31 cellular contexts compared by ENCODE assay signal in genomic region chr10:28403090-28403489, GRCh38.
DNase-seq lines count a peak whose midpoint lies in the region; ATAC-seq, FAIRE-seq and TF ChIP-seq lines count a peak whose summit lies in the region.
"Had no signal": no experiment of that assay in that cellular context is flagged by ENCODE, and none has a peak within 500 bp of the region (broad histone marks: within the 10 kb centered on the region; RNA-seq: fewer than 3 reads in every experiment).

No MANE protein-coding gene starts in this region.

- POLR2A ChIA-PET in IMR-90 (lab: Charles Lee; ENCODE audit: unreplicated experiment) (no interaction called here), H1 (lab: Charles Lee; ENCODE audit: partially characterized antibody) (no interaction called here)

- H2BK120ac ChIP-seq in IMR-90 (ENCODE audit: low read depth, low read length) (no peak overlapping the region), H1 (replicated peaks; ENCODE audit: low read depth, low read length) (no peak overlapping the region)

- H2BK12ac ChIP-seq in H1 (ENCODE audit: low read depth, low read length): no peak overlapping the region

- no peaks in the 10 kb centered on the region for H3K9me3 ChIP-seq in IMR-90 (ENCODE audit: control insufficient read depth, insufficient read depth, low read length)
- no peaks in the 10 kb centered on the region for H3K9me3 ChIP-seq in H1 (ENCODE audit: insufficient read depth in 2 of 2, low read depth in 1 of 2, low read length in 1 of 2)
- H3K9me3 ChIP-seq: Peyer's patch, psoas muscle had no signal

- H2AK5ac ChIP-seq in IMR-90 (ENCODE audit: low read depth, low read length) (no peak overlapping the region), H1 (ENCODE audit: low read depth, low read length) (no peak overlapping the region)

- H3K18ac ChIP-seq in IMR-90 (ENCODE audit: low read depth, low read length) (no peak overlapping the region), H1 (ENCODE audit: extremely low read depth, low read length) (no peak overlapping the region)

- no peak for TF ChIP-seq EP300 in H1 (IDR thresholded peaks at IDR 0.05; ENCODE audit: borderline replicate concordance in 1 of 2, low read depth in 2 of 2, low read length in 2 of 2)

- intact Hi-C loops in CD14-positive monocyte (cut with micrococcal nuclease): loop anchor here in 1 of 2 donors (5.0 to 10.0 kb wide), 2 partner anchors 79 to 738 kb away; no protein-coding TSS in a partner anchor
- intact Hi-C loops in IMR-90 (cut with micrococcal nuclease): no loop called here

- DNase-seq in CD14-positive monocyte (ENCODE audit: low spot score) (no peak), IMR-90 (peak; percentile 16), H1 (ENCODE audit: low read depth in 1 of 2, low spot score in 2 of 2) (no peak), omental fat pad (ENCODE audit: low spot score) (no peak), kidney glomerular epithelial cell (lab: John Stamatoyannopoulos, UW) (no peak), midbrain (lab: John Stamatoyannopoulos, UW) (no peak), caudate nucleus (lab: John Stamatoyannopoulos, UW) (no peak)
- DNase-seq: activated CD4-positive, alpha-beta T cell treated with anti-CD3 and anti-CD28 coated beads, Interleukin-2, amount 10 ng/mL, durations not matched to agents 24 days and 14 days; activated CD8-positive, alpha-beta memory T cell treated with anti-CD3 and anti-CD28 coated beads for 24 hours; activated T-cell treated with anti-CD3 and anti-CD28 coated beads for 4 hours; aorta; CD8-positive, alpha-beta T cell; effector CD8-positive, alpha-beta T cell; EL; Kasumi-1; NCI-H1436 treated with DMSO at 0.1 percent for 48 hours; NCI-H446; NCI-H774; occipital lobe; Peyer's patch; psoas muscle; SHP77; stimulated activated CD4-positive, alpha-beta T cell treated with anti-CD3 and anti-CD28 coated beads, Interleukin-12 subunit alpha, Interleukin-12 subunit beta, amount 100 ng/mL, for 4 hours; stimulated activated CD4-positive, alpha-beta T cell treated with anti-CD3 and anti-CD28 coated beads, Interleukin-2, amount 100 ng/mL, for 48 hours had no signal

- no peak overlapping the region for H2BK20ac ChIP-seq in IMR-90 (ENCODE audit: low read depth, low read length)
- no peak overlapping the region for H2BK20ac ChIP-seq in H1 (ENCODE audit: low read length)

- peak overlapping the region in 1 of 2 donors; percentile 64 for H3K4me3 Mint-ChIP-seq in CD14-positive monocyte
- H3K4me3 Mint-ChIP-seq: activated CD4-positive, alpha-beta T cell treated with anti-CD3 and anti-CD28 coated beads, Interleukin-2, amount 10 ng/mL, durations not matched to agents 24 days and 14 days; CD8-positive, alpha-beta T cell had no signal

- H2BK15ac ChIP-seq in IMR-90 (ENCODE audit: low read depth, low read length) (no peak overlapping the region), H1 (ENCODE audit: low read length) (no peak overlapping the region)

- H4K5ac ChIP-seq in IMR-90 (ENCODE audit: low read depth, low read length) (no peak overlapping the region), H1 (ENCODE audit: insufficient read length, low read depth, low read length) (peak overlapping the region; percentile 44)

- no peak overlapping the region for H3K4me2 ChIP-seq in IMR-90 (ENCODE audit: low read depth, low read length)
- H3K4me2 ChIP-seq in H1 (ENCODE audit: insufficient read depth in 1 of 2, low read depth in 2 of 2, low read length in 2 of 2): no peak overlapping the region

- H3K4me3 ChIP-seq in IMR-90 (ENCODE audit: insufficient read depth, low read depth, low read length) (no peak overlapping the region), H1 (ENCODE audit: extremely low read depth in 1 of 4, insufficient read depth in 2 of 4, low read depth in 3 of 4, low read length in 4 of 4) (no peak overlapping the region)
- H3K4me3 ChIP-seq: Peyer's patch, psoas muscle had no signal

- no peak overlapping the region for H3K27ac ChIP-seq in IMR-90 (ENCODE audit: insufficient read depth, low read length)
- H3K27ac ChIP-seq in H1 (ENCODE audit: low read depth, low read length): no peak overlapping the region
- H3K27ac ChIP-seq in caudate nucleus (ENCODE audit: low read depth, low read length): no peak overlapping the region
- H3K27ac ChIP-seq: psoas muscle, VCaP had no signal

- no peak for FAIRE-seq in H1 (lab: Jason Lieb, UNC)
- FAIRE-seq: colon had no signal

- peak overlapping the region; percentile 96 to 100 (median 99) for H3K27ac Mint-ChIP-seq in CD14-positive monocyte
- H3K27ac Mint-ChIP-seq: activated CD4-positive, alpha-beta T cell treated with anti-CD3 and anti-CD28 coated beads, Interleukin-2, amount 10 ng/mL, durations not matched to agents 24 days and 14 days; CD8-positive, alpha-beta T cell had no signal

- H3K36me3 ChIP-seq in IMR-90 (ENCODE audit: control insufficient read depth, insufficient read depth, low read length) (no peaks in the 10 kb centered on the region), H1 (ENCODE audit: control insufficient read depth in 2 of 4, insufficient read depth in 4 of 4, low read length in 3 of 4) (no peaks in the 10 kb centered on the region)
- H3K36me3 ChIP-seq: Peyer's patch had no signal

- TF ChIP-seq POLR2A in IMR-90 (IDR thresholded peaks at IDR 0.05; ENCODE audit: low read depth, low read length): no peak
- no peak for TF ChIP-seq POLR2A in H1 (IDR thresholded peaks at IDR 0.05; ENCODE audit: control extremely low read depth in 1 of 2, low read depth in 2 of 2, low read length in 2 of 2)

- H2AK9ac ChIP-seq in IMR-90 (replicated peaks; ENCODE audit: low read depth, low read length, poor library complexity): no peak overlapping the region

- no peak overlapping the region for H2BK5ac ChIP-seq in IMR-90 (ENCODE audit: low read depth, low read length, poor library complexity, severe bottlenecking)
- H2BK5ac ChIP-seq in H1 (ENCODE audit: low read depth, low read length): no peak overlapping the region

- H3K56ac ChIP-seq in IMR-90 (ENCODE audit: extremely low read depth, insufficient read depth, low read length) (no peak overlapping the region), H1 (replicated peaks; ENCODE audit: insufficient read length, low read depth, low read length) (no peak overlapping the region)

- no peaks in the 10 kb centered on the region for H3K23me2 ChIP-seq in H1 (ENCODE audit: low read depth, low read length)

- in situ Hi-C loops in IMR-90 (cut with MboI; ENCODE audit: low sequenced_read_pairs): no loop called here

- no CpG with 5 or more reads among the region's 2 CpGs for WGBS in IMR-90 (ENCODE audit: extremely low coverage in 2 of 2, insufficient read length in 1 of 2), 2 experiments
- WGBS in H1 (ENCODE audit: extremely low coverage in 1 of 2, insufficient coverage in 1 of 2, insufficient read length in 1 of 2, insufficient replicate concordance in 2 of 2, low coverage in 1 of 2, low lambda C conversion rate in 2 of 2, missing lambda C conversion rate in 1 of 2), 2 experiments: 73% methylated on average over 2 of the region's 2 CpGs; no CpG with 5 or more reads in 1 of the 2 experiments

- dilution Hi-C loops in IMR-90 (cut with HindIII; ENCODE audit: low sequenced_read_pairs, unreplicated experiment): no loop called here

- TF ChIP-seq RAD21 in IMR-90 (IDR thresholded peaks at IDR 0.05; ENCODE audit: low read length): no peak
- TF ChIP-seq RAD21 in H1 (IDR thresholded peaks at IDR 0.05 in 1 of 2, conservative IDR thresholded peaks at IDR 0.05 in 1 of 2; ENCODE audit: low read depth in 2 of 2, low read length in 2 of 2): no peak

- H2AFZ ChIP-seq in IMR-90 (replicated peaks; ENCODE audit: low read length, poor library complexity) (no peak overlapping the region), H1 (ENCODE audit: low read length) (peak overlapping the region; percentile 43)

- H3K27me3 Mint-ChIP-seq in CD14-positive monocyte (ENCODE audit: low read depth in 3 of 3): peaks cover 0 to 5% (median 3%) of the 10 kb centered on the region in 3 donors

- H3K36me3 Mint-ChIP-seq in CD14-positive monocyte: peaks cover 5 to 6% of the 10 kb centered on the region in 2 donors
- H3K36me3 Mint-ChIP-seq: activated naive CD4-positive, alpha-beta T cell treated with anti-CD3 and anti-CD28 coated beads, Interleukin-2, amount 50 U/mL, for 72 hours; CD8-positive, alpha-beta T cell had no signal

- H3K79me1 ChIP-seq in IMR-90 (ENCODE audit: low read depth in 1 of 2, low read length in 2 of 2) (no peaks in the 10 kb centered on the region), H1 (ENCODE audit: low read depth, low read length) (no peaks in the 10 kb centered on the region)

- H4K8ac ChIP-seq in IMR-90 (ENCODE audit: low read depth in 2 of 2, low read length in 2 of 2) (no peak overlapping the region), H1 (ENCODE audit: extremely low read depth, insufficient read depth, low read length) (no peak overlapping the region)

- no peaks in the 10 kb centered on the region for H3K4me1 ChIP-seq in IMR-90 (ENCODE audit: control insufficient read depth, insufficient read depth, low read length)
- H3K4me1 ChIP-seq in H1 (replicated peaks in 1 of 4; ENCODE audit: control insufficient read depth in 3 of 4, insufficient read depth in 4 of 4, low read length in 3 of 4): peaks cover 0 to 3% (median 0%) of the 10 kb centered on the region in 4 experiments; a peak in 1 of 7 replicates
- H3K4me1 ChIP-seq: psoas muscle had no signal

- H3K23ac ChIP-seq in IMR-90 (ENCODE audit: low read depth, low read length) (no peak overlapping the region), H1 (ENCODE audit: insufficient read length) (no peak overlapping the region)

- no peak for TF ChIP-seq CTCF in CD14-positive monocyte (IDR thresholded peaks at IDR 0.05)
- TF ChIP-seq CTCF in IMR-90 (conservative IDR thresholded peaks at IDR 0.05; ENCODE audit: low read depth, low read length): no peak
- no peak for TF ChIP-seq CTCF in H1 (IDR thresholded peaks at IDR 0.05; ENCODE audit: control extremely low read depth in 1 of 3, insufficient read depth in 1 of 3, low read depth in 1 of 3, low read length in 3 of 3)
- no peak for TF ChIP-seq CTCF in omental fat pad (IDR thresholded peaks at IDR 0.05)

- H3K79me2 ChIP-seq in H1 (ENCODE audit: control insufficient read depth in 1 of 2, insufficient read depth in 2 of 2, low read length in 2 of 2): no peaks in the 10 kb centered on the region

- H4K20me1 ChIP-seq in IMR-90 (ENCODE audit: insufficient read depth, low read length) (no peaks in the 10 kb centered on the region), H1 (replicated peaks in 1 of 2; ENCODE audit: control insufficient read depth in 1 of 2, insufficient read depth in 2 of 2, low read length in 2 of 2) (no peaks in the 10 kb centered on the region)

- no peak overlapping the region for H4K91ac ChIP-seq in IMR-90 (ENCODE audit: insufficient read depth, low read depth, low read length)
- no peak overlapping the region for H4K91ac ChIP-seq in H1 (replicated peaks; ENCODE audit: insufficient read length, low read length)

- CTCF ChIA-PET in IMR-90 (lab: Yijun Ruan, JAX): interaction anchor here (0.6 to 2.7 kb wide), 3 partner anchors 10 to 957 kb away, joined by 3 to 11 read pairs (median 5); no protein-coding TSS in a partner anchor
- CTCF ChIA-PET in H1 (lab: Charles Lee; ENCODE audit: partially characterized antibody): interaction anchor here (0.6 to 1.9 kb wide), 4 partner anchors 8 to 557 kb away, joined by 3 to 12 read pairs (median 6); no protein-coding TSS in a partner anchor

- no peak overlapping the region for H3K9ac ChIP-seq in IMR-90 (ENCODE audit: low read depth, low read length)
- H3K9ac ChIP-seq in H1 (replicated peaks in 1 of 4; ENCODE audit: extremely low read depth in 1 of 4, low read depth in 3 of 4, low read length in 3 of 4): no peak overlapping the region

- H3K27me3 ChIP-seq in IMR-90 (ENCODE audit: control insufficient read depth, insufficient read depth, low read length) (peaks cover 24% of the 10 kb centered on the region), H1 (replicated peaks in 1 of 4; ENCODE audit: control insufficient read depth in 3 of 4, extremely low read depth in 1 of 4, insufficient read depth in 3 of 4, low read length in 3 of 4) (no peaks in the 10 kb centered on the region)
- H3K27me3 ChIP-seq: Peyer's patch had no signal

- H3K4me1 Mint-ChIP-seq in CD14-positive monocyte: peaks cover 74% of the 10 kb centered on the region
- H3K4me1 Mint-ChIP-seq: activated CD4-positive, alpha-beta T cell treated with anti-CD3 and anti-CD28 coated beads, Interleukin-2, amount 10 ng/mL, durations not matched to agents 24 days and 14 days had no signal

- BruUV-seq in IMR-90 (replicated peaks; lab: Mats Ljungman, UMichigan): no TSS peak

- no peak overlapping the region for H3K14ac ChIP-seq in IMR-90 (replicated peaks; ENCODE audit: low read depth, low read length)
- no peak overlapping the region for H3K14ac ChIP-seq in H1 (ENCODE audit: insufficient read length)

- no peaks in the 10 kb centered on the region for H3K9me1 ChIP-seq in IMR-90 (ENCODE audit: insufficient read depth, low read length)

- peak; percentile 72; the same call in 1 of the 2 replicates for ATAC-seq in IMR-90 (ENCODE audit: low read depth)
- peak; percentile 56 for ATAC-seq in omental fat pad (ENCODE audit: low FRiP score)
- ATAC-seq in GM18502 (IDR thresholded peaks at IDR 0.05; ENCODE audit: poor library complexity, unreplicated experiment): no peak
- ATAC-seq: activated naive CD4-positive, alpha-beta T cell treated with anti-CD3 and anti-CD28 coated beads, Interleukin-2, amount 50 U/mL, for 72 hours; CD8-positive, alpha-beta T cell; HCT116; left lobe of liver; psoas muscle; sciatic nerve had no signal

- peaks cover 0 to 3% (median 0%) of the 10 kb centered on the region in 7 donors for H3K9me3 Mint-ChIP-seq in CD14-positive monocyte
- H3K9me3 Mint-ChIP-seq: activated CD4-positive, alpha-beta T cell treated with anti-CD3 and anti-CD28 coated beads, Interleukin-2, amount 10 ng/mL, durations not matched to agents 24 days and 14 days; activated naive CD4-positive, alpha-beta T cell treated with anti-CD3 and anti-CD28 coated beads, Interleukin-2, amount 50 U/mL, for 72 hours; CD8-positive, alpha-beta T cell had no signal

- H3K4ac ChIP-seq in IMR-90 (ENCODE audit: low read depth, low read length) (no peak overlapping the region), H1 (replicated peaks; ENCODE audit: insufficient read length, low read depth, low read length) (no peak overlapping the region)
